1 cellular context compared by ENCODE assay signal in genomic region chr15:70597945-70598344, GRCh38.
TF ChIP-seq lines count a peak whose summit lies in the region.

No MANE protein-coding gene starts in this region.

TF ChIP-seq in A549, 52 proteins besides CTCF, POLR2A, EP300 and RAD21 (continued from another document):
- TF ChIP-seq EHMT2 (IDR thresholded peaks at IDR 0.05; ENCODE audit: low read depth) (no peak), HOXB13 (CRISPR knock-in tag; IDR thresholded peaks at IDR 0.05; ENCODE audit: low read depth) (no peak), RCOR1 (IDR thresholded peaks at IDR 0.05; ENCODE audit: low read depth, low read length) (no peak)
TF ChIP-seq in A549: peak in this region for 0.
